ENCODE assay signal across 12 cellular contexts in genomic region chr15:25832158-25832557, GRCh38. TPM values are rescaled to one million over a fixed set of nuclear protein-coding genes. Genes with fewer than 3 reads are reported as not detected.
DNase-seq lines count a peak whose midpoint lies in the region; ATAC-seq and TF ChIP-seq lines count a peak whose summit lies in the region.
"Had no signal": no experiment of that assay in that cellular context is flagged by ENCODE, and none has a peak within 500 bp of the region (broad histone marks: within the 10 kb centered on the region; RNA-seq: fewer than 3 reads in every experiment).

No MANE protein-coding gene starts in this region.

- H2AFZ ChIP-seq in mammary epithelial cell (ENCODE audit: low read depth, low read length): no peak overlapping the region

- H3K4me3 Mint-ChIP-seq in activated CD8-positive, alpha-beta T cell treated with anti-CD3 and anti-CD28 coated beads for 36 hours: no peak overlapping the region
- H3K4me3 Mint-ChIP-seq in stimulated activated naive CD8-positive, alpha-beta T cell treated with anti-CD3 and anti-CD28 coated beads, Interleukin-15, Interleukin-2, amounts not matched to agents 100 ng/mL and 50 ng/mL, for 24 hours: peak overlapping the region; percentile 23
- H3K4me3 Mint-ChIP-seq: T-helper 1 cell treated with Interleukin-12 subunit alpha and Interleukin-12 subunit beta and Interleukin-4 antibody, amounts not matched to agents 30 μg/mL and 1 μg/mL, for 36 hours had no signal

- H3K27ac ChIP-seq in gastroesophageal sphincter (peak overlapping the region; percentile 89 to 98 (median 92)), mammary epithelial cell (ENCODE audit: insufficient read depth, low read depth, low read length) (no peak overlapping the region)

- H3K9ac ChIP-seq in mammary epithelial cell (ENCODE audit: insufficient read depth, low read length): no peak overlapping the region

- peak; percentile 34 to 40 for DNase-seq in activated CD4-positive, alpha-beta T cell treated with anti-CD3 and anti-CD28 coated beads for 4 hours
- DNase-seq in activated CD4-positive, alpha-beta T cell treated with anti-CD3 and anti-CD28 coated beads for 1 hour: no peak
- DNase-seq in activated CD8-positive, alpha-beta T cell treated with anti-CD3 and anti-CD28 coated beads for 36 hours: peak; percentile 48
- DNase-seq in mammary epithelial cell: no peak
- no peak for DNase-seq in OCI-M2 (lab: John Stamatoyannopoulos, UW; ENCODE audit: unreplicated experiment)
- DNase-seq: mesendoderm had no signal

- in situ Hi-C loops in mammary epithelial cell (cut with MboI; ENCODE audit: low sequenced_read_pairs in 2 of 2): no loop called here

- peaks cover 27% of the 10 kb centered on the region for H3K4me1 Mint-ChIP-seq in activated CD8-positive, alpha-beta T cell treated with anti-CD3 and anti-CD28 coated beads for 36 hours (ENCODE audit: low read depth)
- peaks cover 47% of the 10 kb centered on the region for H3K4me1 Mint-ChIP-seq in stimulated activated naive CD8-positive, alpha-beta T cell treated with anti-CD3 and anti-CD28 coated beads, Interleukin-15, Interleukin-2, amounts not matched to agents 100 ng/mL and 50 ng/mL, for 24 hours (ENCODE audit: low read depth)

- POLR2A ChIA-PET in activated CD8-positive, alpha-beta T cell treated with anti-CD3 and anti-CD28 coated beads for 36 hours (lab: Charles Lee): interaction anchor here (0.8 kb wide), 1 partner anchor 35 kb away, joined by 3 read pairs; no protein-coding TSS in a partner anchor

- H3K79me2 ChIP-seq in mammary epithelial cell (ENCODE audit: insufficient read depth, low read length): no peaks in the 10 kb centered on the region

- no TSS peak for BruUV-seq in mammary epithelial cell (replicated peaks; lab: Mats Ljungman, UMichigan)

- H3K4me1 ChIP-seq in gastroesophageal sphincter (peaks cover 7 to 32% (median 18%) of the 10 kb centered on the region in 3 donors), mammary epithelial cell (ENCODE audit: insufficient read depth, low read length) (no peaks in the 10 kb centered on the region)
- H3K4me1 ChIP-seq: breast epithelium had no signal

- H3K9me3 Mint-ChIP-seq in activated CD8-positive, alpha-beta T cell treated with anti-CD3 and anti-CD28 coated beads for 36 hours: peaks cover 9% of the 10 kb centered on the region
- peaks cover 8% of the 10 kb centered on the region for H3K9me3 Mint-ChIP-seq in stimulated activated naive CD8-positive, alpha-beta T cell treated with anti-CD3 and anti-CD28 coated beads, Interleukin-15, Interleukin-2, amounts not matched to agents 100 ng/mL and 50 ng/mL, for 24 hours

- no peaks in the 10 kb centered on the region for H3K36me3 ChIP-seq in gastroesophageal sphincter
- H3K36me3 ChIP-seq in mammary epithelial cell (ENCODE audit: insufficient read depth, low read length): no peaks in the 10 kb centered on the region
- H3K36me3 ChIP-seq: breast epithelium had no signal

- ATAC-seq in activated CD8-positive, alpha-beta T cell treated with anti-CD3 and anti-CD28 coated beads for 36 hours: peak; percentile 91
- ATAC-seq in gastroesophageal sphincter: no peak
- ATAC-seq in GM18517 (IDR thresholded peaks at IDR 0.05; ENCODE audit: unreplicated experiment): no peak

- H3K9me3 ChIP-seq in gastroesophageal sphincter (no peaks in the 10 kb centered on the region), mammary epithelial cell (replicated peaks; ENCODE audit: insufficient read depth, low read length) (peaks cover 38% of the 10 kb centered on the region)
- H3K9me3 ChIP-seq: breast epithelium had no signal

- H3K36me3 Mint-ChIP-seq in activated CD8-positive, alpha-beta T cell treated with anti-CD3 and anti-CD28 coated beads for 36 hours (ENCODE audit: low read depth): peaks cover 17% of the 10 kb centered on the region
- H3K36me3 Mint-ChIP-seq in stimulated activated naive CD8-positive, alpha-beta T cell treated with anti-CD3 and anti-CD28 coated beads, Interleukin-15, Interleukin-2, amounts not matched to agents 100 ng/mL and 50 ng/mL, for 24 hours (ENCODE audit: low read depth): peaks cover 39% of the 10 kb centered on the region

- H3K27ac Mint-ChIP-seq in activated CD8-positive, alpha-beta T cell treated with anti-CD3 and anti-CD28 coated beads for 36 hours: peak overlapping the region; percentile 74
- H3K27ac Mint-ChIP-seq in stimulated activated naive CD8-positive, alpha-beta T cell treated with anti-CD3 and anti-CD28 coated beads, Interleukin-15, Interleukin-2, amounts not matched to agents 100 ng/mL and 50 ng/mL, for 24 hours: peak overlapping the region; percentile 92
- H3K27ac Mint-ChIP-seq: T-helper 1 cell treated with Interleukin-12 subunit alpha and Interleukin-12 subunit beta and Interleukin-4 antibody, amounts not matched to agents 30 μg/mL and 1 μg/mL, for 36 hours had no signal

- no peak for TF ChIP-seq POLR2A in gastroesophageal sphincter (IDR thresholded peaks at IDR 0.05)

- WGBS in gastroesophageal sphincter (ENCODE audit: low coverage in 1 of 2), 2 donors: 50 to 72% methylated on average over 3 to 5 of the region's 5 CpGs
- 85% methylated on average over 5 of the region's 5 CpGs for WGBS in mammary epithelial cell (ENCODE audit: low coverage, missing lambda C conversion rate)

- H3K4me3 ChIP-seq in gastroesophageal sphincter (no peak overlapping the region), mammary epithelial cell (replicated peaks in 1 of 3; ENCODE audit: insufficient read depth in 1 of 3, low read depth in 2 of 3, low read length in 3 of 3) (no peak overlapping the region)
- H3K4me3 ChIP-seq: breast epithelium had no signal

- H3K27me3 ChIP-seq in gastroesophageal sphincter (no peaks in the 10 kb centered on the region), mammary epithelial cell (ENCODE audit: insufficient read depth, low read length) (no peaks in the 10 kb centered on the region)
- H3K27me3 ChIP-seq: breast epithelium had no signal

- TF ChIP-seq CTCF in activated CD8-positive, alpha-beta T cell treated with anti-CD3 and anti-CD28 coated beads for 36 hours (IDR thresholded peaks at IDR 0.05): no peak
- TF ChIP-seq CTCF in gastroesophageal sphincter (IDR thresholded peaks at IDR 0.05) (no peak), mammary epithelial cell (conservative IDR thresholded peaks at IDR 0.05 in 1 of 2, IDR thresholded peaks at IDR 0.05 in 1 of 2; ENCODE audit: extremely low read depth in 1 of 2, insufficient read depth in 1 of 2, low read depth in 1 of 2, low read length in 2 of 2) (no peak)

- H4K20me1 ChIP-seq in mammary epithelial cell (ENCODE audit: insufficient read depth, low read length): no peaks in the 10 kb centered on the region

- TF ChIP-seq EP300 in gastroesophageal sphincter (IDR thresholded peaks at IDR 0.05): no peak

- no peak overlapping the region for H3K4me2 ChIP-seq in mammary epithelial cell (ENCODE audit: insufficient read depth, low read depth, low read length)

- H3K27me3 Mint-ChIP-seq in activated CD8-positive, alpha-beta T cell treated with anti-CD3 and anti-CD28 coated beads for 36 hours: no peaks in the 10 kb centered on the region
- H3K27me3 Mint-ChIP-seq in stimulated activated naive CD8-positive, alpha-beta T cell treated with anti-CD3 and anti-CD28 coated beads, Interleukin-15, Interleukin-2, amounts not matched to agents 100 ng/mL and 50 ng/mL, for 24 hours: no peaks in the 10 kb centered on the region

- intact Hi-C loops in activated CD8-positive, alpha-beta T cell treated with anti-CD3 and anti-CD28 coated beads for 36 hours (cut with micrococcal nuclease): no loop called here
- intact Hi-C loops in mammary epithelial cell (cut with micrococcal nuclease): no loop called here

- CTCF ChIA-PET in activated CD8-positive, alpha-beta T cell treated with anti-CD3 and anti-CD28 coated beads for 36 hours (lab: Charles Lee): interaction anchor here (1.0 kb wide), 1 partner anchor 101 kb away, joined by 4 read pairs; no protein-coding TSS in a partner anchor
- CTCF ChIA-PET in mammary epithelial cell (lab: Charles Lee; ENCODE audit: low non-redundant PET): no interaction called here

- dilution Hi-C loops in mammary epithelial cell (cut with HindIII; ENCODE audit: low sequenced_read_pairs): no loop called here

RNA-seq across cellular contexts. Expression of gene ATP10A, which starts 31.0 kb away (rescaled TPM):
- total RNA-seq in activated CD8-positive, alpha-beta T cell treated with anti-CD3 and anti-CD28 coated beads for 36 hours: 10 to 100 TPM; 17.8 to 21.0 TPM
- total RNA-seq in gastroesophageal sphincter: 10 to 100 TPM; 22.9 to 41.8 (median 24.6) TPM
- 1 to 10 TPM in 1 of 2 donors, not detected in 1; 6.5 TPM for total RNA-seq in mammary epithelial cell
- not detected for polyA plus RNA-seq in mammary epithelial cell
- polyA minus RNA-seq in mammary epithelial cell: not detected
- total RNA-seq: A673 had no signal

Comparison
In these comparisons a context has a peak if more than half of its experiments do, and no peak if none do; other contexts are left out.
1. DNase-seq: peak in activated CD4-positive, alpha-beta T cell treated with anti-CD3 and anti-CD28 coated beads for 4 hours (2 of 2) and activated CD8-positive, alpha-beta T cell treated with anti-CD3 and anti-CD28 coated beads for 36 hours (single experiment); none in activated CD4-positive, alpha-beta T cell treated with anti-CD3 and anti-CD28 coated beads for 1 hour (single experiment), mammary epithelial cell (single experiment) and OCI-M2 (single experiment).